ENCODE assay signal across 15 cellular contexts in genomic region chr3:66427951-66428350, GRCh38.
DNase-seq lines count a peak whose midpoint lies in the region; ATAC-seq and TF ChIP-seq lines count a peak whose summit lies in the region.
"Had no signal": no experiment of that assay in that cellular context is flagged by ENCODE, and none has a peak within 500 bp of the region (broad histone marks: within the 10 kb centered on the region; RNA-seq: fewer than 3 reads in every experiment).

No MANE protein-coding gene starts in this region.

- no peak overlapping the region for H2AFZ ChIP-seq in PC-3 (ENCODE audit: low read length)

- H3K9me3 ChIP-seq in BLaER1, result peaks cover 36% of the 10 kb centered on the region
- H3K9me3 ChIP-seq in PC-3 (ENCODE audit: low read length), result no peaks in the 10 kb centered on the region
- no peaks in the 10 kb centered on the region for H3K9me3 ChIP-seq in esophagus muscularis mucosa
- H3K9me3 ChIP-seq: BE2C, mucosa of descending colon, ovary had no signal

- H3K27ac ChIP-seq in BLaER1 (no peak overlapping the region), PC-3 (ENCODE audit: low read length) (no peak overlapping the region), esophagus muscularis mucosa (replicated peaks in 1 of 4) (peak overlapping the region; percentile 72 to 77 (median 75)), rectal smooth muscle tissue (ENCODE audit: low read depth, low read length) (peak overlapping the region; percentile 62)

- POLR2A ChIA-PET in PC-3 (lab: Charles Lee; ENCODE audit: unreplicated experiment), result no interaction called here

- H3K4me1 Mint-ChIP-seq in activated naive CD4-positive, alpha-beta T cell treated with anti-CD3 and anti-CD28 coated beads for 36 hours (ENCODE audit: low read depth), result peaks cover 14% of the 10 kb centered on the region
- H3K4me1 Mint-ChIP-seq: stimulated activated naive CD8-positive, alpha-beta T cell treated with anti-CD3 and anti-CD28 coated beads, Interleukin-15, amount 100 ng/mL, for 72 hours had no signal

- no peak overlapping the region for H3K4me3 ChIP-seq in BLaER1
- no peak overlapping the region for H3K4me3 ChIP-seq in PC-3 (ENCODE audit: low read length)
- H3K4me3 ChIP-seq in esophagus muscularis mucosa, result no peak overlapping the region
- no peak overlapping the region for H3K4me3 ChIP-seq in rectal smooth muscle tissue (ENCODE audit: low read length)
- H3K4me3 ChIP-seq: mucosa of descending colon, ovary had no signal

- no peak for TF ChIP-seq EP300 in esophagus muscularis mucosa (IDR thresholded peaks at IDR 0.05)

- H3K9me2 ChIP-seq in PC-3 (replicated peaks; ENCODE audit: low read length), result no peaks in the 10 kb centered on the region

- 64% methylated on average over 4 of the region's 4 CpGs for WGBS in esophagus muscularis mucosa

- BruUV-seq in PC-3 (replicated peaks; lab: Mats Ljungman, UMichigan), result no TSS peak

- CTCF ChIA-PET in PC-3 (lab: Charles Lee), result no interaction called here
- CTCF ChIA-PET in activated naive CD4-positive, alpha-beta T cell treated with anti-CD3 and anti-CD28 coated beads for 36 hours (lab: Charles Lee), result no interaction called here

- peaks cover 88% of the 10 kb centered on the region for H3K36me3 ChIP-seq in BLaER1
- H3K36me3 ChIP-seq in PC-3 (ENCODE audit: low read depth, low read length), result no peaks in the 10 kb centered on the region
- peaks cover 0 to 4% (median 0%) of the 10 kb centered on the region in 4 donors for H3K36me3 ChIP-seq in esophagus muscularis mucosa
- no peaks in the 10 kb centered on the region for H3K36me3 ChIP-seq in rectal smooth muscle tissue (ENCODE audit: control insufficient read depth, insufficient read depth, low read length)
- H3K36me3 ChIP-seq: BE2C, ovary had no signal

- no peak for TF ChIP-seq POLR2A in esophagus muscularis mucosa (IDR thresholded peaks at IDR 0.05; ENCODE audit: low read depth)

- H3F3A ChIP-seq in PC-3 (ENCODE audit: low read length, unreplicated experiment), result no peaks in the 10 kb centered on the region

- no peaks in the 10 kb centered on the region for H3K79me2 ChIP-seq in PC-3 (ENCODE audit: low read length)

- DNase-seq in PC-3 (no peak), esophagus muscularis mucosa (ENCODE audit: extremely low spot score) (no peak), GM10266 (ENCODE audit: extremely low spot score) (no peak), amniotic stem cell (lab: John Stamatoyannopoulos, UW) (no peak), kidney glomerular epithelial cell (lab: John Stamatoyannopoulos, UW) (no peak)
- no peak for DNase-seq in activated naive CD4-positive, alpha-beta T cell treated with anti-CD3 and anti-CD28 coated beads for 36 hours
- DNase-seq: activated CD4-positive, alpha-beta memory T cell treated with anti-CD3 and anti-CD28 coated beads for 36 hours; activated naive CD8-positive, alpha-beta T cell treated with anti-CD3 and anti-CD28 coated beads, Interleukin-2, amount 50 U/mL, for 24 hours; BE2C; mucosa of descending colon; NCI-H510A; stimulated activated naive CD8-positive, alpha-beta T cell treated with anti-CD3 and anti-CD28 coated beads, Interleukin-15, amount 100 ng/mL, for 72 hours had no signal

- no peak overlapping the region for H3K27ac Mint-ChIP-seq in activated naive CD4-positive, alpha-beta T cell treated with anti-CD3 and anti-CD28 coated beads for 36 hours
- H3K27ac Mint-ChIP-seq: activated CD4-positive, alpha-beta memory T cell treated with anti-CD3 and anti-CD28 coated beads for 36 hours; activated naive CD8-positive, alpha-beta T cell treated with anti-CD3 and anti-CD28 coated beads, Interleukin-2, amount 50 U/mL, for 24 hours; stimulated activated naive CD8-positive, alpha-beta T cell treated with anti-CD3 and anti-CD28 coated beads, Interleukin-15, amount 100 ng/mL, for 72 hours had no signal

- H3K4me3 Mint-ChIP-seq in activated naive CD4-positive, alpha-beta T cell treated with anti-CD3 and anti-CD28 coated beads for 36 hours, result no peak overlapping the region
- H3K4me3 Mint-ChIP-seq: activated CD4-positive, alpha-beta memory T cell treated with anti-CD3 and anti-CD28 coated beads for 36 hours; activated naive CD8-positive, alpha-beta T cell treated with anti-CD3 and anti-CD28 coated beads, Interleukin-2, amount 50 U/mL, for 24 hours; stimulated activated naive CD8-positive, alpha-beta T cell treated with anti-CD3 and anti-CD28 coated beads, Interleukin-15, amount 100 ng/mL, for 72 hours had no signal

- no peak for TF ChIP-seq CTCF in PC-3 (conservative IDR thresholded peaks at IDR 0.05; ENCODE audit: low read depth, low read length)
- TF ChIP-seq CTCF in esophagus muscularis mucosa (IDR thresholded peaks at IDR 0.05), result no peak
- TF ChIP-seq CTCF in GM10266 (IDR thresholded peaks at IDR 0.05; ENCODE audit: control insufficient read depth, insufficient read depth, low read depth, missing control alignments), result no peak

- H3K4me1 ChIP-seq in BLaER1, result peaks cover 54% of the 10 kb centered on the region
- peaks cover 12% of the 10 kb centered on the region; the same call in 1 of the 2 replicates for H3K4me1 ChIP-seq in PC-3 (ENCODE audit: insufficient read depth, low read length)
- peaks cover 75 to 100% (median 90%) of the 10 kb centered on the region in 4 donors for H3K4me1 ChIP-seq in esophagus muscularis mucosa
- H3K4me1 ChIP-seq in rectal smooth muscle tissue (ENCODE audit: control insufficient read depth, insufficient read depth, low read length), result peaks cover 67% of the 10 kb centered on the region

- peak overlapping the region; percentile 94; the same call in 1 of the 2 replicates for H3K4me2 ChIP-seq in BLaER1
- peak overlapping the region; percentile 46; the same call in 1 of the 2 replicates for H3K4me2 ChIP-seq in PC-3 (ENCODE audit: low read length)

- peaks cover 3% of the 10 kb centered on the region for H3K9me3 Mint-ChIP-seq in activated naive CD4-positive, alpha-beta T cell treated with anti-CD3 and anti-CD28 coated beads for 36 hours

- ATAC-seq in PC-3, result no peak
- ATAC-seq: activated naive CD8-positive, alpha-beta T cell treated with anti-CD3 and anti-CD28 coated beads, Interleukin-2, amount 50 U/mL, for 24 hours; stimulated activated naive CD8-positive, alpha-beta T cell treated with anti-CD3 and anti-CD28 coated beads, Interleukin-15, amount 100 ng/mL, for 72 hours had no signal

- H3K9ac ChIP-seq in BLaER1 (no peak overlapping the region), PC-3 (ENCODE audit: low read length) (no peak overlapping the region), rectal smooth muscle tissue (ENCODE audit: low read length) (no peak overlapping the region)

- peaks cover 76% of the 10 kb centered on the region for H4K20me1 ChIP-seq in BLaER1
- H4K20me1 ChIP-seq in PC-3 (ENCODE audit: low read length), result no peaks in the 10 kb centered on the region

- no peaks in the 10 kb centered on the region for H3K27me3 Mint-ChIP-seq in activated naive CD4-positive, alpha-beta T cell treated with anti-CD3 and anti-CD28 coated beads for 36 hours (ENCODE audit: low read depth)
- H3K27me3 Mint-ChIP-seq: activated CD4-positive, alpha-beta memory T cell treated with anti-CD3 and anti-CD28 coated beads for 36 hours; activated naive CD8-positive, alpha-beta T cell treated with anti-CD3 and anti-CD28 coated beads, Interleukin-2, amount 50 U/mL, for 24 hours had no signal

- intact Hi-C loops in PC-3 (cut with micrococcal nuclease) (no loop called here), esophagus muscularis mucosa (cut with DNase I) (no loop called here)
- intact Hi-C loops in activated naive CD4-positive, alpha-beta T cell treated with anti-CD3 and anti-CD28 coated beads for 36 hours (cut with micrococcal nuclease), result no loop called here

- H3K27me3 ChIP-seq in BLaER1 (no peaks in the 10 kb centered on the region), PC-3 (ENCODE audit: low read length) (no peaks in the 10 kb centered on the region), esophagus muscularis mucosa (no peaks in the 10 kb centered on the region), rectal smooth muscle tissue (ENCODE audit: control insufficient read depth, insufficient read depth, low read length) (no peaks in the 10 kb centered on the region)
- H3K27me3 ChIP-seq: BE2C, ovary had no signal

- H3K36me3 Mint-ChIP-seq in activated naive CD4-positive, alpha-beta T cell treated with anti-CD3 and anti-CD28 coated beads for 36 hours (ENCODE audit: low read depth), result peaks cover 9% of the 10 kb centered on the region

Comparison
In these comparisons a context has a peak if more than half of its experiments do, and no peak if none do; other contexts are left out.
1. H3K27ac ChIP-seq: peak in esophagus muscularis mucosa (4 of 4) and rectal smooth muscle tissue (single experiment); none in BLaER1 (single experiment) and PC-3 (single experiment).